ENCODE assay signal across 8 cellular contexts in the genomic region with DNA sequence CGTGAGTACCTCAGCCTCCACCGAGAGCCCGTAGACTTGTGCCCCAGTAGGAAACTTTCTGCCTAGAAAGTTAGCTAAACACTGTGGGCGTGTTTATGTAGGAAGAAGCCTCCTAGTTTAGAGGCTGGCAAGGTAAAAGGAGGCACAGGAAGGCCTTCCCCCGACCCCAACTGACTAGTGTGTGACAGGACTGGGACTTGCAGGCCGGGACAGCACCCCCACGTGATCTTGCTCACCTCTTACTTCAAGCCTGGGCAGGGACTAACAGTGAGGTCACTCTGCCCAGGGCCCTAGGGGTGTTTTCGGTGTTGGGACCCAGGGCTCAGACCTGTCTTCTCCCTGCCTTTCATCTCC. TPM values are rescaled to one million over a fixed set of nuclear protein-coding genes. Genes with fewer than 3 reads are reported as not detected.
DNase-seq lines count a peak whose midpoint lies in the region; ATAC-seq and TF ChIP-seq lines count a peak whose summit lies in the region.

No MANE protein-coding gene starts in this region.

- TF ChIP-seq POLR2A in right lobe of liver (IDR thresholded peaks at IDR 0.05) = no peak

- peak; percentile 60 for DNase-seq in HK-2 (ENCODE audit: unreplicated experiment)
- no peak for DNase-seq in astrocyte of the cerebellum (ENCODE audit: low read depth)
- DNase-seq in right lobe of liver = peak in 1 of 3 donors; percentile 47
- no peak for DNase-seq in mucosa of gallbladder (ENCODE audit: low spot score)
- DNase-seq in stimulated activated naive CD4-positive, alpha-beta T cell (lab: John Stamatoyannopoulos, UW) = no peak

- H3K27me3 ChIP-seq in ACC112 (ENCODE audit: insufficient read depth, low read length) (no peaks in the 10 kb centered on the region), right lobe of liver (no peaks in the 10 kb centered on the region)

- intact Hi-C loops in right lobe of liver (cut with DNase I) = no loop called here

- ATAC-seq in GM19025 (IDR thresholded peaks at IDR 0.05; ENCODE audit: low read depth, unreplicated experiment) = peak; percentile 1
- ATAC-seq in right lobe of liver = peak; percentile 0 to 2 (median 0)

- H2AFZ ChIP-seq in ACC112 (ENCODE audit: low read length, unreplicated experiment) = peak overlapping the region; percentile 54

- peaks cover 35% of the 10 kb centered on the region for H3K4me1 ChIP-seq in ACC112 (ENCODE audit: control insufficient read depth, insufficient read depth, low read length, unreplicated experiment)
- peaks cover 0 to 26% (median 13%) of the 10 kb centered on the region in 4 donors for H3K4me1 ChIP-seq in right lobe of liver
- peaks cover 3% of the 10 kb centered on the region for H3K4me1 ChIP-seq in urinary bladder (ENCODE audit: insufficient read depth)

- H3K79me2 ChIP-seq in ACC112 (ENCODE audit: control insufficient read depth, insufficient read depth, low read length, unreplicated experiment) = peaks cover 44% of the 10 kb centered on the region

- no peaks in the 10 kb centered on the region for H3K9me3 ChIP-seq in right lobe of liver

- in situ Hi-C loops in astrocyte of the cerebellum (cut with HindIII; ENCODE audit: low sequenced_read_pairs) = no loop called here

- TF ChIP-seq CTCF in astrocyte of the cerebellum (IDR thresholded peaks at IDR 0.05; ENCODE audit: low read depth, low read length, missing control alignments) (no peak), right lobe of liver (IDR thresholded peaks at IDR 0.05) (no peak)

- H3K27ac ChIP-seq in ACC112 (ENCODE audit: low read depth, low read length) (peak overlapping the region; percentile 98; the same call in 1 of the 2 replicates), right lobe of liver (peak overlapping the region; percentile 48 to 91 (median 84)), urinary bladder (ENCODE audit: low read depth) (peak overlapping the region; percentile 95)

- 0% methylated on average over 3 of the region's 8 CpGs for WGBS in right lobe of liver (ENCODE audit: insufficient coverage, low coverage, low lambda C conversion rate, missing lambda C conversion rate)
- WGBS in urinary bladder = 4% methylated on average over 8 of the region's 8 CpGs

- H3K36me3 ChIP-seq in ACC112 (ENCODE audit: insufficient read depth, low read length) = 0 out of 2 replicates have a peak, but pooled peaks cover 3% of the 10 kb centered on the region
- H3K36me3 ChIP-seq in right lobe of liver = peaks cover 0 to 5% (median 1%) of the 10 kb centered on the region in 4 donors
- H3K36me3 ChIP-seq in urinary bladder (ENCODE audit: insufficient read depth) = no peaks in the 10 kb centered on the region

- H3K4me3 ChIP-seq in ACC112 (ENCODE audit: low read depth, low read length) (peak overlapping the region; percentile 76), astrocyte of the cerebellum (ENCODE audit: low read depth, low read length) (peak overlapping the region; percentile 93), right lobe of liver (peak overlapping the region; percentile 67 to 91 (median 85)), urinary bladder (ENCODE audit: low read depth, low read length) (peak overlapping the region; percentile 55)

RNA-seq across cellular contexts. Expression of a gene that starts 0.4 kb away (rescaled TPM):
- total RNA-seq in right lobe of liver = 100 to 1,000 TPM in 3 of 6 experiments, 10 to 100 TPM in 3; 53.2 to 200 (median 117) TPM
- 106 TPM for total RNA-seq in urinary bladder
- polyA plus RNA-seq in urinary bladder = 318 TPM
- 205 TPM for total RNA-seq in mucosa of gallbladder

RNA-seq across cellular contexts. Expression of a gene that starts 19.7 kb away (rescaled TPM):
- total RNA-seq in right lobe of liver (10 to 100 TPM in 5 of 6 experiments, 1 to 10 TPM in 1; 2.2 to 53.7 (median 16.6) TPM), urinary bladder (1.7 TPM), mucosa of gallbladder (12.4 TPM)
- 1.6 TPM for polyA plus RNA-seq in urinary bladder

RNA-seq across cellular contexts. Expression of a gene that starts 25.7 kb away (rescaled TPM):
- not detected for total RNA-seq in right lobe of liver
- 0.48 TPM for total RNA-seq in urinary bladder
- polyA plus RNA-seq in urinary bladder = 1.0 TPM
- 0.37 TPM for total RNA-seq in mucosa of gallbladder

RNA-seq across cellular contexts. Expression of a gene that starts 28.3 kb away (rescaled TPM):
- total RNA-seq in right lobe of liver (1 to 10 TPM in 3 of 6 experiments, under 1 TPM in 1, not detected in 2; 0.68 to 2.2 (median 1.6) TPM), urinary bladder (not detected), mucosa of gallbladder (not detected)
- not detected for polyA plus RNA-seq in urinary bladder
